In the genomic region with DNA sequence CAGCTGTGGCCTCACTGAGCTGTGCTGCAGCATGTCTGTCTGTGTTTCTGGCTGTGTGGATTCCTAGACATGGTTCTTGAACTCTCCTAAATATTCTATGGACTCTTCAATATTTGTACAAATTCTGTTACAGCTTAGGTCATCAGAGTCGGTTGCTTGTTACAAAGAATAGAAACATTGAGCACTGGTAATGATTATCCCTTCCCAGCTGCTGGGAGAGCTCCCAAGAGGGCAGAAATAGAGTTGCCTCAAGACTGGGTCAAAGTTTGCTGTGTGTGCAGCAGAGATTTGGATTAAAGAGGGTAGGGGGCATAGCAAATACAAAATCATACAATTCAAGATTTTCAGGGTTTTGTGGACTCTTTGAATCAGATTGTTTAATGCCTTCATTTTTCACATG, we compare ENCODE assay signal across 18 cellular contexts.
"Had no signal": no experiment of that assay in that cellular context is flagged by ENCODE, and none has a peak within 500 bp of the region (broad histone marks: within the 10 kb centered on the region; RNA-seq: fewer than 3 reads in every experiment).

No MANE protein-coding gene starts in this region.

- ATAC-seq: activated T-helper 17 cell treated with anti-CD3 and anti-CD28 coated beads, Interleukin-2, amount 50 U/mL, for 72 hours; T-helper 17 cell had no signal

- DNase-seq: activated CD4-positive, alpha-beta memory T cell treated with anti-CD3 and anti-CD28 coated beads for 36 hours; activated CD4-positive, alpha-beta T cell treated with anti-CD3 and anti-CD28 coated beads, Interleukin-2, amount 10 ng/mL, durations not matched to agents 7 days and 5 days; activated CD4-positive, CD25-positive, alpha-beta regulatory T cell; activated gamma-delta T cell; activated naive CD4-positive, alpha-beta T cell treated with anti-CD3 and anti-CD28 coated beads for 36 hours; activated T-cell treated with anti-CD3 and anti-CD28 coated beads for 4 hours; activated T-cell treated with anti-CD3 and anti-CD28 coated beads, Interleukin-2, amount 50 U/mL, for 48 hours; KG1; NCI-H1092; NCI-H1417; NCI-H1930; NCI-H510A treated with DMSO at 0.1 percent for 48 hours; NCI-H69; SIG-M5; T-helper 17 cell; T1000 had no signal

- H3K27ac ChIP-seq: VCaP had no signal
